Comparison of ENCODE assay signal across 9 cellular contexts in the genomic region with DNA sequence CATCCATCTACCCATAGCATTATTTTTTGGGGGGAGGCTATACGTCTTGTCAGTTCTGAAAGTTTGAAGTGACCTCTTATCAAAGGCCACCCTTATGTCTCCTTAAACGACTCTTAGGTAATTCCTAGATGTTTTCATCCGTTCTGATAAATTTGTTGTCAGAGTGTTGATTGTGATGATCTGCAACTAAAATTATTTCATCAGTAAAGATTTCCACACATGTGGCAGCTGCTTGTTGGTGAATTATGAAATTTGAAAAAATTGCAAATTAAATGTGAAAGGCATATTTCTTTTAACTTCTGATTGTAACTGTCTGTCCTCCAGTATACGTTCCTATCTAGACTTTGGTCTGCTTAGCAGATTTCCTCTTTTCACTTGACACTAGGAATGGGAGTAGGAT. TPM values are rescaled to one million over a fixed set of nuclear protein-coding genes. Genes with fewer than 3 reads are reported as not detected.
DNase-seq lines count a peak whose midpoint lies in the region; ATAC-seq and TF ChIP-seq lines count a peak whose summit lies in the region.
"Had no signal": no experiment of that assay in that cellular context is flagged by ENCODE, and none has a peak within 500 bp of the region (broad histone marks: within the 10 kb centered on the region; RNA-seq: fewer than 3 reads in every experiment).

No MANE protein-coding gene starts in this region.

- H3K27ac ChIP-seq in VCaP, result peak overlapping the region; percentile 94

- peak overlapping the region; percentile 96 for H3K27ac Mint-ChIP-seq in T-helper 1 cell treated with Interleukin-12 subunit alpha and Interleukin-12 subunit beta and Interleukin-4 antibody, amounts not matched to agents 30 μg/mL and 1 μg/mL, for 36 hours
- peak overlapping the region; percentile 41 for H3K27ac Mint-ChIP-seq in glutamatergic neuron (ENCODE audit: unreplicated experiment)
- H3K27ac Mint-ChIP-seq in stimulated activated memory B cell treated with anti-CD40 and anti-IgM and Interleukin-4, amounts not matched to agents 10 μg/mL and 1 μg/mL and 100 μg/mL, for 72 hours, result peak overlapping the region; percentile 98

- H3K4me1 Mint-ChIP-seq in T-helper 1 cell treated with Interleukin-12 subunit alpha and Interleukin-12 subunit beta and Interleukin-4 antibody, amounts not matched to agents 30 μg/mL and 1 μg/mL, for 36 hours (ENCODE audit: low read depth), result peaks cover 47% of the 10 kb centered on the region
- peaks cover 13% of the 10 kb centered on the region for H3K4me1 Mint-ChIP-seq in glutamatergic neuron (ENCODE audit: low read depth, unreplicated experiment)
- H3K4me1 Mint-ChIP-seq in stimulated activated memory B cell treated with anti-CD40 and anti-IgM and Interleukin-4, amounts not matched to agents 10 μg/mL and 1 μg/mL and 100 μg/mL, for 72 hours, result peaks cover 46% of the 10 kb centered on the region

- H3K4me3 Mint-ChIP-seq in T-helper 1 cell treated with Interleukin-12 subunit alpha and Interleukin-12 subunit beta and Interleukin-4 antibody, amounts not matched to agents 30 μg/mL and 1 μg/mL, for 36 hours, result peak overlapping the region; percentile 99
- peak overlapping the region; percentile 93 for H3K4me3 Mint-ChIP-seq in glutamatergic neuron (ENCODE audit: unreplicated experiment)
- H3K4me3 Mint-ChIP-seq in stimulated activated memory B cell treated with anti-CD40 and anti-IgM and Interleukin-4, amounts not matched to agents 10 μg/mL and 1 μg/mL and 100 μg/mL, for 72 hours, result peak overlapping the region; percentile 97

- H3K27me3 Mint-ChIP-seq in T-helper 1 cell treated with Interleukin-12 subunit alpha and Interleukin-12 subunit beta and Interleukin-4 antibody, amounts not matched to agents 30 μg/mL and 1 μg/mL, for 36 hours (ENCODE audit: low read depth), result peaks cover 4% of the 10 kb centered on the region
- H3K27me3 Mint-ChIP-seq in glutamatergic neuron (ENCODE audit: unreplicated experiment), result no peaks in the 10 kb centered on the region
- no peaks in the 10 kb centered on the region for H3K27me3 Mint-ChIP-seq in stimulated activated memory B cell treated with anti-CD40 and anti-IgM and Interleukin-4, amounts not matched to agents 10 μg/mL and 1 μg/mL and 100 μg/mL, for 72 hours

- no peaks in the 10 kb centered on the region for H3K9me3 Mint-ChIP-seq in T-helper 1 cell treated with Interleukin-12 subunit alpha and Interleukin-12 subunit beta and Interleukin-4 antibody, amounts not matched to agents 30 μg/mL and 1 μg/mL, for 36 hours
- peaks cover 4% of the 10 kb centered on the region for H3K9me3 Mint-ChIP-seq in glutamatergic neuron (ENCODE audit: unreplicated experiment)
- H3K9me3 Mint-ChIP-seq in stimulated activated memory B cell treated with anti-CD40 and anti-IgM and Interleukin-4, amounts not matched to agents 10 μg/mL and 1 μg/mL and 100 μg/mL, for 72 hours, result no peaks in the 10 kb centered on the region

- no peak for DNase-seq in T-helper 1 cell
- no peak for DNase-seq in glutamatergic neuron
- DNase-seq in KG1 (lab: John Stamatoyannopoulos, UW), result no peak
- DNase-seq in DMS153 (lab: John Stamatoyannopoulos, UW), result no peak
- DNase-seq: ACHN had no signal

- H3K36me3 Mint-ChIP-seq in T-helper 1 cell treated with Interleukin-12 subunit alpha and Interleukin-12 subunit beta and Interleukin-4 antibody, amounts not matched to agents 30 μg/mL and 1 μg/mL, for 36 hours (ENCODE audit: low read depth), result peaks cover 8% of the 10 kb centered on the region
- no peaks in the 10 kb centered on the region for H3K36me3 Mint-ChIP-seq in glutamatergic neuron (ENCODE audit: unreplicated experiment)
- peaks cover 2% of the 10 kb centered on the region for H3K36me3 Mint-ChIP-seq in stimulated activated memory B cell treated with anti-CD40 and anti-IgM and Interleukin-4, amounts not matched to agents 10 μg/mL and 1 μg/mL and 100 μg/mL, for 72 hours

- TF ChIP-seq CTCF in VCaP (conservative IDR thresholded peaks at IDR 0.05), result no peak
- no peak for TF ChIP-seq CTCF in glutamatergic neuron (IDR thresholded peaks at IDR 0.05; ENCODE audit: partially characterized antibody, unreplicated experiment)

- ATAC-seq in stimulated activated memory B cell treated with anti-CD40 and anti-IgM and Interleukin-4, amounts not matched to agents 10 μg/mL and 1 μg/mL and 100 μg/mL, for 72 hours, result no peak
- ATAC-seq in GM18861 (IDR thresholded peaks at IDR 0.05; ENCODE audit: unreplicated experiment), result no peak

RNA-seq across cellular contexts. Expression of a gene that starts 1.4 kb away (rescaled TPM):
- 43.3 TPM for total RNA-seq in glutamatergic neuron (ENCODE audit: unreplicated experiment)

Comparison
In these comparisons a context has a peak if more than half of its experiments do, and no peak if none do; other contexts are left out.
1. H3K27ac Mint-ChIP-seq: peak in every context shown above with its lines; median percentile 98 in stimulated activated memory B cell treated with anti-CD40 and anti-IgM and Interleukin-4, amounts not matched to agents 10 μg/mL and 1 μg/mL and 100 μg/mL, for 72 hours; 96 in T-helper 1 cell treated with Interleukin-12 subunit alpha and Interleukin-12 subunit beta and Interleukin-4 antibody, amounts not matched to agents 30 μg/mL and 1 μg/mL, for 36 hours; 41 in glutamatergic neuron.